11 cellular contexts compared by ENCODE assay signal in the genomic region with DNA sequence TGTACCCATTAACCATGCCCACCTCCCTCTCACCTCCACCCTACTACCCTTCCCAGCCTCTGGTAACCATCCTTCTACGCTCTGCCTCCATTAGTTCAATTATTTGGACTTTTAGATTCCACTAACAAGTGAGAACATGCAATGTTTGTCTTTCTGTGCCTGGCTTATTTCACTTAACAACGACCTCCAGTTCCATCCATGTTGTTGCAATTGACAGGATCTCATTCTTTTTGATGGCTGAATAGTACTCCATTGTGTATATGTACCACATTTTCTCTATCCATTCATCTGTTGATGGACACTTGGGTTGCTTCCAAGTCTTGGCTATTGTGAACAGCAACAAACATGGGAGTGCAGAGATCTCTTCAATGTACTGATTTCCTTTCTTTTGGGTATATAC. TPM values are rescaled to one million over a fixed set of nuclear protein-coding genes. Genes with fewer than 3 reads are reported as not detected.
"Had no signal": no experiment of that assay in that cellular context is flagged by ENCODE, and none has a peak within 500 bp of the region (broad histone marks: within the 10 kb centered on the region; RNA-seq: fewer than 3 reads in every experiment).

No MANE protein-coding gene starts in this region.

RNA-seq across cellular contexts. Expression of gene MUC17, which starts 12.5 kb away (rescaled TPM):
- total RNA-seq: OCI-LY7, PC-3, PC-9, Right ventricle myocardium inferior, Right ventricle myocardium superior, RPMI7951, SJCRH30, SJSA1, SK-MEL-5, T-cell had no signal
- polyA plus RNA-seq: SK-N-SH had no signal

RNA-seq across cellular contexts. Expression of gene MUC12, which starts 38.0 kb away (rescaled TPM):
- total RNA-seq: OCI-LY7, Right ventricle myocardium inferior, Right ventricle myocardium superior, SJSA1, SK-MEL-5 had no signal
- polyA plus RNA-seq: SK-N-SH had no signal

RNA-seq across cellular contexts. Expression of gene MUC3A, which starts 58.0 kb away (rescaled TPM):
- total RNA-seq: OCI-LY7, RPMI7951, SJSA1, SK-MEL-5 had no signal
